ENCODE assay signal across 8 cellular contexts in the genomic region with DNA sequence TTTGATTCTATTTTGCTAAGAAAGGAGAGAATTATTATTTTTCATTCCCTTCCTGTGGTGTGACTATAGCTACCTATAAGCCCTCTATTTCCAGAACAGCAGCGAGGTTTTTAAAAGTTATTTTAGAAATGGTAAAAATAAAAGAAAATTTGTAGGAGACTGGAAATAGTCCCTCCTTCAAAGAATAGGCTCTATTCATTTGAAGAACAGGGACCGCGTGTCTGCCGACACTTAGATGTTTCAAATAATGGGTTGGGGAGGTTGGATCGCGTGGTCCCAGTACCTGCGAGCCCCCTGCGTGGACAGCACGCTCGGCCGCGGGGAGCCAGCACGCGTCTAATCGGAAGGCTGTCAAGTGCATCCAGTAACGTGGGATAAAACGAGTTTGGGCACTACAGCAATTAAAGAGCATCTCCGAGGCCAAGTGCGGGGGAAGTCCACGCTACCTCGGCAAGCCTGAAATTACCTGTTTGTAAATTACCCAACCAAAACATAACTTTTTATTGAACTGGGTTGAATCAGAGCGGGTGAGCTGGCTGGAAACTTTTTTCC. TPM values are rescaled to one million over a fixed set of nuclear protein-coding genes. Genes with fewer than 3 reads are reported as not detected.
DNase-seq lines count a peak whose midpoint lies in the region; ATAC-seq, FAIRE-seq and TF ChIP-seq lines count a peak whose summit lies in the region.

No MANE protein-coding gene starts in this region.

- no peak for FAIRE-seq in GM12878 (lab: Jason Lieb, UNC)

- H3K4me2 ChIP-seq in GM12878 (ENCODE audit: control insufficient read depth, insufficient read depth), result no peak overlapping the region

- TF ChIP-seq EP300 in GM12878 (IDR thresholded peaks at IDR 0.05; ENCODE audit: borderline replicate concordance in 1 of 2, control insufficient read depth in 1 of 2, low read depth in 2 of 2, low read length in 2 of 2), result no peak

- intact Hi-C loops in GM12878 (cut with micrococcal nuclease; ENCODE audit: unreplicated experiment), result no loop called here

- H3K4me3 ChIP-seq in HUES48 (ENCODE audit: low read depth, low read length) (peak overlapping the region; percentile 82), GM12878 (no peak overlapping the region), thymus (ENCODE audit: low read length) (peak overlapping the region; percentile 45)

- in situ Hi-C loops in Caki2 (cut with HindIII; ENCODE audit: low pct_unique_long_range_greater_than_20kb, low sequenced_read_pairs), result no loop called here
- in situ Hi-C loops in GM12878 (cut with MboI), result no loop called here
- in situ Hi-C loops in GM13976 (cut with MboI; ENCODE audit: low sequenced_read_pairs, unreplicated experiment), result no loop called here

- ATAC-seq in GM12878 (peak; percentile 8; the same call in 2 of the 3 replicates), HG02852 (IDR thresholded peaks at IDR 0.05; ENCODE audit: unreplicated experiment) (no peak)

- H3K4me1 ChIP-seq in HUES48 (ENCODE audit: control insufficient read depth, insufficient read depth, low read length) (peaks cover 49% of the 10 kb centered on the region), GM12878 (ENCODE audit: control insufficient read depth, insufficient read depth, low read length) (no peaks in the 10 kb centered on the region), thymus (ENCODE audit: control insufficient read depth, insufficient read depth, low read length) (no peaks in the 10 kb centered on the region)

- H3K27ac ChIP-seq in HUES48 (ENCODE audit: low read depth, low read length) (peak overlapping the region; percentile 89), GM12878 (ENCODE audit: control insufficient read depth, insufficient read depth) (no peak overlapping the region), thymus (ENCODE audit: low read depth) (peak overlapping the region; percentile 21)

- POLR2A ChIA-PET in GM12878 (lab: Charles Lee), result interaction anchor here (1.5 kb wide), 1 partner anchor 15 kb away, joined by 4 read pairs; no protein-coding TSS in a partner anchor

- H2AFZ ChIP-seq in GM12878 (ENCODE audit: control insufficient read depth, low read depth, low read length), result no peak overlapping the region

- SMC1A ChIA-PET in GM12878 (lab: Charles Lee; ENCODE audit: uncharacterized antibody, unreplicated experiment), result interaction anchor here (0.6 to 1.2 kb wide), 6 partner anchors 15 to 97 kb away, joined by 3 to 4 read pairs (median 3); no protein-coding TSS in a partner anchor

- CTCF ChIA-PET in GM12878 (lab: Yijun Ruan, JAX), result interaction anchor here (0.7 to 1.1 kb wide), 2 partner anchors 52 to 75 kb away, joined by 3 to 4 read pairs; no protein-coding TSS in a partner anchor

- TF ChIP-seq CTCF in GM12878 (IDR thresholded peaks at IDR 0.05 in 2 of 3, conservative IDR thresholded peaks at IDR 0.05 in 1 of 3; ENCODE audit: control insufficient read depth in 2 of 3, extremely low read depth in 1 of 3, insufficient read depth in 1 of 3, low read depth in 3 of 3, low read length in 3 of 3) (no peak), GM13976 (IDR thresholded peaks at IDR 0.05; ENCODE audit: borderline replicate concordance, control extremely low read depth, extremely low read depth, insufficient read depth, missing control alignments) (no peak)

- whole genome bisulfite sequencing in GM12878 (ENCODE audit: insufficient coverage, insufficient replicate concordance, low lambda C conversion rate, missing lambda C conversion rate), result 37% methylated on average over 21 of the region's 22 CpGs
- 3% methylated on average over 22 of the region's 22 CpGs for WGBS in thymus

- RAD21 ChIA-PET in GM12878 (lab: Charles Lee; ENCODE audit: unreplicated experiment), result interaction anchor here (0.8 to 1.2 kb wide), 4 partner anchors 39 to 84 kb away, joined by 3 to 7 read pairs (median 3); no protein-coding TSS in a partner anchor

- TF ChIP-seq POLR2A in GM12878 (IDR thresholded peaks at IDR 0.05; ENCODE audit: low read depth, low read length), result no peak

- no peak for TF ChIP-seq RAD21 in GM12878 (IDR thresholded peaks at IDR 0.05; ENCODE audit: insufficient read depth, low read depth, low read length)

- H3K36me3 ChIP-seq in HUES48 (ENCODE audit: control insufficient read depth, insufficient read depth, low read length), result no peaks in the 10 kb centered on the region
- no peaks in the 10 kb centered on the region for H3K36me3 ChIP-seq in GM12878 (ENCODE audit: control insufficient read depth in 2 of 2, insufficient read depth in 2 of 2, low read length in 1 of 2)
- H3K36me3 ChIP-seq in thymus (ENCODE audit: control insufficient read depth, insufficient read depth), result no peaks in the 10 kb centered on the region

- DNase-seq in Caki2 (ENCODE audit: low read depth) (peak; percentile 42), GM12878 (ENCODE audit: low read depth, low spot score) (no peak), left kidney (ENCODE audit: low read depth, low spot score) (peak; percentile 75), GM13976 (ENCODE audit: low spot score) (no peak)
- DNase-seq in stimulated activated CD8-positive, alpha-beta memory T cell treated with anti-CD3 and anti-CD28 coated beads, Interleukin-4, amount 100 ng/mL, for 48 hours, result no peak

- no peaks in the 10 kb centered on the region for H3K9me3 ChIP-seq in HUES48 (ENCODE audit: control insufficient read depth, insufficient read depth, low read length)
- H3K9me3 ChIP-seq in GM12878 (replicated peaks; ENCODE audit: control insufficient read depth, insufficient read depth, low read length), result no peaks in the 10 kb centered on the region
- H3K9me3 ChIP-seq in thymus (ENCODE audit: control insufficient read depth), result no peaks in the 10 kb centered on the region

- H4K20me1 ChIP-seq in GM12878 (ENCODE audit: control insufficient read depth, insufficient read depth), result no peaks in the 10 kb centered on the region

- no TSS peak for BruUV-seq in GM12878 (replicated peaks; lab: Mats Ljungman, UMichigan)

- H3K9ac ChIP-seq in HUES48 (ENCODE audit: low read depth, low read length), result peak overlapping the region; percentile 85
- no peak overlapping the region for H3K9ac ChIP-seq in GM12878 (ENCODE audit: control insufficient read depth, insufficient read depth, low read length)

- H3K27me3 ChIP-seq in HUES48 (ENCODE audit: control insufficient read depth, insufficient read depth, low read length) (peaks cover 10% of the 10 kb centered on the region; the same call in 1 of the 2 replicates), GM12878 (replicated peaks in 1 of 2; ENCODE audit: control insufficient read depth in 2 of 2, insufficient read depth in 2 of 2, low read length in 1 of 2) (peaks cover 5 to 11% of the 10 kb centered on the region in 2 experiments), thymus (ENCODE audit: control insufficient read depth, insufficient read depth) (peaks cover 30% of the 10 kb centered on the region)

- H3K79me2 ChIP-seq in GM12878 (ENCODE audit: control insufficient read depth, insufficient read depth, low read length), result no peaks in the 10 kb centered on the region

TF ChIP-seq in GM12878, 131 proteins besides CTCF, POLR2A, EP300 and RAD21:
- TF ChIP-seq NFXL1 (IDR thresholded peaks at IDR 0.05; ENCODE audit: borderline replicate concordance), result no peak
- TF ChIP-seq SMARCA5 (IDR thresholded peaks at IDR 0.05), result peak; percentile 30; the same call in 1 of the 2 replicates
- TF ChIP-seq MEF2B (IDR thresholded peaks at IDR 0.05; ENCODE audit: partially characterized antibody, poor library complexity, severe bottlenecking), result no peak
- peak in 1 of 2 experiments; percentile 32; a peak in 1 of 4 replicates for TF ChIP-seq BHLHE40 (IDR thresholded peaks at IDR 0.05; ENCODE audit: borderline replicate concordance in 1 of 2, low read depth in 2 of 2, low read length in 1 of 2)
- TF ChIP-seq, protein P1, sequence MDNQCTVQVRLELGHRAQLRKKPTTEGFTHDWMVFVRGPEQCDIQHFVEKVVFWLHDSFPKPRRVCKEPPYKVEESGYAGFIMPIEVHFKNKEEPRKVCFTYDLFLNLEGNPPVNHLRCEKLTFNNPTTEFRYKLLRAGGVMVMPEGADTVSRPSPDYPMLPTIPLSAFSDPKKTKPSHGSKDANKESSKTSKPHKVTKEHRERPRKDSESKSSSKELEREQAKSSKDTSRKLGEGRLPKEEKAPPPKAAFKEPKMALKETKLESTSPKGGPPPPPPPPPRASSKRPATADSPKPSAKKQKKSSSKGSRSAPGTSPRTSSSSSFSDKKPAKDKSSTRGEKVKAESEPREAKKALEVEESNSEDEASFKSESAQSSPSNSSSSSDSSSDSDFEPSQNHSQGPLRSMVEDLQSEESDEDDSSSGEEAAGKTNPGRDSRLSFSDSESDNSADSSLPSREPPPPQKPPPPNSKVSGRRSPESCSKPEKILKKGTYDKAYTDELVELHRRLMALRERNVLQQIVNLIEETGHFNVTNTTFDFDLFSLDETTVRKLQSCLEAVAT (IDR thresholded peaks at IDR 0.05), result peak; percentile 44; the same call in 1 of the 2 replicates

RNA-seq across cellular contexts. Expression of a gene that starts 1.0 kb away (rescaled TPM):
- 2.5 and 5.8 TPM in 2 replicates for total RNA-seq in Caki2 (2014; rRNA removed; shearing (Covaris generic); ENCODE audit: low replicate concordance)
- total RNA-seq in GM12878 (2013; cell fraction: nucleolus; rRNA removed), result 115 and 128 TPM in 2 replicates
- total RNA-seq in GM12878 (2014; rRNA removed) (0.96 and 2.1 TPM in 2 replicates), GM12878 (2014; rRNA removed; fragmentation: Illumina TruSeq; extraction: Trizol) (1.1 and 1.6 TPM in 2 replicates), GM12878 (2021) (1.5 and 2.4 TPM in 2 replicates)
- polyA plus RNA-seq in GM12878 (2011; ENCODE audit: low read depth), result not detected
- polyA plus RNA-seq in GM12878 (2011; rRNA removed) (14.8 and 22.8 TPM in 2 replicates), GM12878 (2014; fragmentation: Illumina TruSeq; extraction: Trizol) (0.98 and 3.8 TPM in 2 replicates), GM12878 (2014; fragmentation: Nextera tagmentation; extraction: Ambion mirVana) (under 1 TPM; 0.14 to 0.15 TPM), GM12878 (2014; rRNA removed) (0.35 and 0.91 TPM in 2 replicates), GM12878 (2016; fragmentation: Nextera tagmentation; extraction: Ambion mirVana) (1 to 10 TPM in 1 of 2 experiments, under 1 TPM in 1; 0.74 to 1.2 TPM), thymus (5.7 TPM)
- 4.6 and 5.0 TPM in 2 replicates for polyA plus RNA-seq in GM12878 (2011; cell fraction: cytosol; rRNA removed)
- 19.8 and 20.3 TPM in 2 replicates for polyA plus RNA-seq in GM12878 (2011; cell fraction: nucleus; rRNA removed)
- 0.14 TPM in 1 of 2 replicates, not detected in the other for polyA plus RNA-seq in GM12878 (2012)
- 53.6 and 66.9 TPM in 2 replicates for polyA minus RNA-seq in GM12878 (2011; rRNA and poly(A)+ RNA removed)
- 22.9 and 29.3 TPM in 2 replicates for polyA minus RNA-seq in GM12878 (2011; cell fraction: cytosol; rRNA and poly(A)+ RNA removed)
- polyA minus RNA-seq in GM12878 (2011; cell fraction: nucleus; rRNA and poly(A)+ RNA removed), result 97.6 and 186 TPM in 2 replicates

Comparison
In these comparisons a context has a peak if more than half of its experiments do, and no peak if none do; other contexts are left out.
1. DNase-seq: peak in Caki2 (single experiment) and left kidney (single experiment); none in GM12878 (single experiment), GM13976 (single experiment) and stimulated activated CD8-positive, alpha-beta memory T cell treated with anti-CD3 and anti-CD28 coated beads, Interleukin-4, amount 100 ng/mL, for 48 hours (single experiment).